10 cellular contexts compared by ENCODE assay signal in the genomic region with DNA sequence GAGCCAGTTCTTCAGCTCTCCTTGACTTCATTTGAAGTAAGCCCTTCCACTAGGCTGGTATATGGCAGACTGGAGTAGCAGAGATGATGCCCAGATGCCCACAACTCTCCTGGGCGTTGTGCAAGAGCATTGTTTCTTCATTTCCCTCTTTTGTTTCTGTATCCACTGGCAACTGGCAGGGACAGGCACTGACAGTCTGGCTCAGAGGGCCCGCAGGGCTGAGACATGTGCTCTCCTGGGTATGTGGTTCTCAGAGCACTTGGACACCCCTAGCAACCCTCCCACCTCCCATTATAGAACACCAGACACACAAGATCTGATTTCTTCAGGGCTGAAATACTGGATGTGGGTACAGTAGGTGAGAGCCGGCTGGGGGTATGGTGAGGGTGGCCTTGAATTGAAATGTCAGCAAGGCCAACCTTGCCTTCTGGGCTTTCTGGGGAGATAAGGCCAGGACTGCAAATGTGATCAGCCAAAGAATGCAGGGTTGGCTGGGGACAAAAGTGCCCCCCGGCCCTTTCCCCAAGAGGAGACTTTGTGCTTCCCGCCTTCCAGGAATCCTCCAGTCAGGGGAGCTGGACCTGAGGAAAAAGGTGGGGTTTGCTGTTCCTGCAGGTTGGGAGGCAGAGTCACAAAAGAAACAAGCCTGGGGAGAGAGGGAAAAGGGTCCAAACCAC. TPM values are rescaled to one million over a fixed set of nuclear protein-coding genes. Genes with fewer than 3 reads are reported as not detected.
DNase-seq lines count a peak whose midpoint lies in the region; ATAC-seq, FAIRE-seq and TF ChIP-seq lines count a peak whose summit lies in the region.
"Had no signal": no experiment of that assay in that cellular context is flagged by ENCODE, and none has a peak within 500 bp of the region (broad histone marks: within the 10 kb centered on the region; RNA-seq: fewer than 3 reads in every experiment).

No MANE protein-coding gene starts in this region.

- H2AFZ ChIP-seq in keratinocyte (ENCODE audit: control insufficient read depth, low read length), result no peak overlapping the region

- peaks cover 31% of the 10 kb centered on the region for H3K4me1 ChIP-seq in keratinocyte (ENCODE audit: control insufficient read depth, extremely low read depth, insufficient read depth, low read length)

- no peaks in the 10 kb centered on the region for H3K9me3 ChIP-seq in keratinocyte (ENCODE audit: control insufficient read depth, low read depth, low read length)

- H3K9me3 Mint-ChIP-seq in brain (no peaks in the 10 kb centered on the region), type B pancreatic cell (peaks cover 5% of the 10 kb centered on the region)
- H3K9me3 Mint-ChIP-seq: stimulated activated naive CD8-positive, alpha-beta T cell treated with anti-CD3 and anti-CD28 coated beads, Interleukin-15, Interleukin-2, amounts not matched to agents 100 ng/mL and 50 ng/mL, for 24 hours had no signal

- H3K79me2 ChIP-seq in keratinocyte (ENCODE audit: control insufficient read depth, insufficient read depth, low read length), result no peaks in the 10 kb centered on the region

- TF ChIP-seq CTCF in brain (conservative IDR thresholded peaks at IDR 0.05) (no peak), keratinocyte (optimal IDR thresholded peaks at IDR 0.05 in 1 of 3, IDR thresholded peaks at IDR 0.05 in 1 of 3, conservative IDR thresholded peaks at IDR 0.05 in 1 of 3; ENCODE audit: extremely low read depth in 1 of 3, insufficient read depth in 2 of 3, low read length in 3 of 3) (no peak), type B pancreatic cell (conservative IDR thresholded peaks at IDR 0.05) (no peak)

- no peak overlapping the region for H3K4me3 ChIP-seq in keratinocyte (ENCODE audit: control insufficient read depth in 2 of 3, extremely low read depth in 1 of 3, insufficient read depth in 2 of 3, low read depth in 1 of 3, low read length in 3 of 3)

- H3K4me1 Mint-ChIP-seq in brain (peaks cover 58% of the 10 kb centered on the region), type B pancreatic cell (ENCODE audit: unreplicated experiment) (peaks cover 40% of the 10 kb centered on the region)

- dilution Hi-C loops in keratinocyte (cut with MboI; ENCODE audit: extremely low pct_ligation_motif_present, low sequenced_read_pairs), result no loop called here

- peak overlapping the region; percentile 69 for H3K27ac ChIP-seq in keratinocyte (ENCODE audit: control insufficient read depth, insufficient read depth, low read length)

- H3K36me3 Mint-ChIP-seq in brain (no peaks in the 10 kb centered on the region), type B pancreatic cell (no peaks in the 10 kb centered on the region)

- H3K27me3 Mint-ChIP-seq in brain (peaks cover 4% of the 10 kb centered on the region), type B pancreatic cell (no peaks in the 10 kb centered on the region)

- H3K9me1 ChIP-seq in keratinocyte (ENCODE audit: control insufficient read depth, extremely low read depth, insufficient read depth, low read length), result no peaks in the 10 kb centered on the region

- peak overlapping the region; percentile 74 for H3K4me2 ChIP-seq in keratinocyte (ENCODE audit: control insufficient read depth, extremely low read depth, insufficient read depth, low read depth, low read length)

- peak overlapping the region; percentile 48 for H3K9ac ChIP-seq in keratinocyte (ENCODE audit: control insufficient read depth, extremely low read depth, insufficient read depth, low read length)

- DNase-seq in NCI-H1417 (lab: John Stamatoyannopoulos, UW), result peak in 2 of 3 experiments; percentile 11 to 29
- no peak for DNase-seq in NCI-H1417 treated with DMSO at 0.1 percent for 48 hours (lab: John Stamatoyannopoulos, UW)
- DNase-seq in keratinocyte (ENCODE audit: low read depth, low spot score), result no peak
- DNase-seq in type B pancreatic cell (ENCODE audit: extremely low spot score, unreplicated experiment), result no peak
- no peak for DNase-seq in AG08395 (ENCODE audit: low spot score)
- DNase-seq in effector CD8-positive, alpha-beta T cell (lab: John Stamatoyannopoulos, UW), result no peak

- H3K27ac Mint-ChIP-seq in brain, result peak overlapping the region in 4 of 5 experiments; percentile 95 to 97 (median 96)
- H3K27ac Mint-ChIP-seq in type B pancreatic cell, result peak overlapping the region; percentile 96
- H3K27ac Mint-ChIP-seq: stimulated activated naive CD8-positive, alpha-beta T cell treated with anti-CD3 and anti-CD28 coated beads, Interleukin-15, Interleukin-2, amounts not matched to agents 100 ng/mL and 50 ng/mL, for 24 hours had no signal

- peak; percentile 67 for FAIRE-seq in keratinocyte (lab: Jason Lieb, UNC)
- FAIRE-seq: endometrium had no signal

- H3K4me3 Mint-ChIP-seq in brain (peak overlapping the region in 1 of 5 experiments; percentile 11), type B pancreatic cell (peak overlapping the region; percentile 72)
- H3K4me3 Mint-ChIP-seq: stimulated activated naive CD8-positive, alpha-beta T cell treated with anti-CD3 and anti-CD28 coated beads, Interleukin-15, Interleukin-2, amounts not matched to agents 100 ng/mL and 50 ng/mL, for 24 hours had no signal

- no peaks in the 10 kb centered on the region for H3K36me3 ChIP-seq in keratinocyte (ENCODE audit: control insufficient read depth in 2 of 2, extremely low read depth in 1 of 2, insufficient read depth in 2 of 2, low read length in 2 of 2)

- H3K27me3 ChIP-seq in keratinocyte (ENCODE audit: control insufficient read depth, extremely low read depth, insufficient read depth, low read length), result no peaks in the 10 kb centered on the region

- no peaks in the 10 kb centered on the region for H4K20me1 ChIP-seq in keratinocyte (ENCODE audit: control insufficient read depth, extremely low read depth, insufficient read depth, low read length)

- ATAC-seq in GM21717 (IDR thresholded peaks at IDR 0.05; ENCODE audit: unreplicated experiment), result no peak

RNA-seq across cellular contexts. Expression of gene CTNNA1, which starts 28.6 kb away (rescaled TPM):
- polyA plus RNA-seq in brain (ENCODE audit: insufficient read depth, low read depth, low replicate concordance) (185 TPM), keratinocyte (95.9 to 175 TPM (median 119 TPM) in 3 replicates)
- polyA plus RNA-seq in keratinocyte (2011; ENCODE audit: low read depth), result 715 TPM
- polyA plus RNA-seq in keratinocyte (2011; cell fraction: cytosol; rRNA removed), result 146 and 162 TPM in 2 replicates
- polyA plus RNA-seq in keratinocyte (2011; cell fraction: nucleus; rRNA removed), result 312 and 363 TPM in 2 replicates
- 166 and 236 TPM in 2 replicates for polyA plus RNA-seq in keratinocyte (2012; ENCODE audit: low replicate concordance)
- polyA minus RNA-seq in keratinocyte, result 143 to 440 TPM (median 257 TPM) in 3 replicates
- 173 TPM for polyA minus RNA-seq in keratinocyte (2011; cell fraction: cytosol; rRNA and poly(A)+ RNA removed)
- polyA minus RNA-seq in keratinocyte (2011; cell fraction: nucleus; rRNA and poly(A)+ RNA removed), result 215 and 332 TPM in 2 replicates
- total RNA-seq in type B pancreatic cell (ENCODE audit: low replicate concordance), result 371 and 498 TPM in 2 replicates

Comparison
In these comparisons a context has a peak if more than half of its experiments do, and no peak if none do; other contexts are left out.
1. DNase-seq: peak in NCI-H1417 (2 of 3); none in NCI-H1417 treated with DMSO at 0.1 percent for 48 hours (single experiment), keratinocyte (single experiment), type B pancreatic cell (single experiment), AG08395 (single experiment) and effector CD8-positive, alpha-beta T cell (single experiment).